ENCODE assay signal across 8 cellular contexts in genomic region chr10:101694056-101694673, GRCh38. TPM values are rescaled to one million over a fixed set of nuclear protein-coding genes. Genes with fewer than 3 reads are reported as not detected.
DNase-seq lines count a peak whose midpoint lies in the region; TF ChIP-seq lines count a peak whose summit lies in the region.

No MANE protein-coding gene starts in this region.

- H3K9me3 Mint-ChIP-seq in HFFc6, result no peaks in the 10 kb centered on the region

- H3K4me1 Mint-ChIP-seq in HFFc6 (ENCODE audit: low read depth), result peaks cover 55% of the 10 kb centered on the region

- DNase-seq in DMS79 (lab: John Stamatoyannopoulos, UW) (peak; percentile 26), DMS79 treated with DMSO at 0.1 percent for 48 hours (lab: John Stamatoyannopoulos, UW) (no peak), HFFc6 (no peak), NCI-H146 (lab: John Stamatoyannopoulos, UW) (peak; percentile 73), medulla oblongata (ENCODE audit: extremely low spot score) (peak; percentile 66)
- DNase-seq in activated CD4-positive, alpha-beta T cell treated with anti-CD3 and anti-CD28 coated beads, Interleukin-2, amount 50 U/mL, for 48 hours, result peak; percentile 65 to 75
- peak; percentile 51 for DNase-seq in effector CD4-positive, alpha-beta T cell
- peak; percentile 38 for DNase-seq in stimulated activated CD8-positive, alpha-beta memory T cell treated with anti-CD3 and anti-CD28 coated beads, Interleukin-12 subunit alpha, Interleukin-12 subunit beta, amount 100 ng/mL, for 24 hours (ENCODE audit: extremely low read depth)

- H3K27ac Mint-ChIP-seq in HFFc6, result peak overlapping the region; percentile 99

- H3K27me3 Mint-ChIP-seq in HFFc6 (ENCODE audit: insufficient read depth), result 0 out of 2 replicates have a peak, but pooled peaks cover 2% of the 10 kb centered on the region

- peaks cover 8% of the 10 kb centered on the region; the same call in 1 of the 2 replicates for H3K36me3 Mint-ChIP-seq in HFFc6 (ENCODE audit: low read depth)

- peak overlapping the region; percentile 97 for H3K4me3 Mint-ChIP-seq in HFFc6

- no peak; the same call in 1 of the 2 replicates for TF ChIP-seq CTCF in HFFc6 (IDR thresholded peaks at IDR 0.05)

RNA-seq across cellular contexts. Expression of gene FBXW4, which starts 0.8 kb away (rescaled TPM):
- total RNA-seq in HFFc6 (2021; fragmentation: NEBNext Ultra II Directional; extraction: Animal tissue kit (Norgen Biotek cat#: 25700)), result 10 to 100 TPM; 22.9 to 33.3 (median 28.8) TPM

Comparison
In these comparisons a context has a peak if more than half of its experiments do, and no peak if none do; other contexts are left out.
1. DNase-seq: peak in DMS79 (single experiment), NCI-H146 (single experiment), activated CD4-positive, alpha-beta T cell treated with anti-CD3 and anti-CD28 coated beads, Interleukin-2, amount 50 U/mL, for 48 hours (2 of 2), effector CD4-positive, alpha-beta T cell (single experiment), medulla oblongata (single experiment) and stimulated activated CD8-positive, alpha-beta memory T cell treated with anti-CD3 and anti-CD28 coated beads, Interleukin-12 subunit alpha, Interleukin-12 subunit beta, amount 100 ng/mL, for 24 hours (single experiment); none in DMS79 treated with DMSO at 0.1 percent for 48 hours (single experiment) and HFFc6 (single experiment).